In genomic region chr2:118197011-118197695, GRCh38 we compare ENCODE assay signal across 11 cellular contexts.
DNase-seq lines count a peak whose midpoint lies in the region; ATAC-seq, FAIRE-seq and TF ChIP-seq lines count a peak whose summit lies in the region.
"Had no signal": no experiment of that assay in that cellular context is flagged by ENCODE, and none has a peak within 500 bp of the region (broad histone marks: within the 10 kb centered on the region; RNA-seq: fewer than 3 reads in every experiment).

No MANE protein-coding gene starts in this region.

- peaks cover 19% of the 10 kb centered on the region for H3K4me1 Mint-ChIP-seq in activated T-helper 1 cell treated with anti-CD3 and anti-CD28 coated beads, Interleukin-12 subunit alpha, Interleukin-12 subunit beta, Interleukin-2, Interleukin-4 antibody, amounts not matched to agents 30 ng/mL and 10 ng/mL and 1 ng/mL, durations not matched to agents 14 hours and 24 hours and 36 hours (ENCODE audit: low read depth)
- H3K4me1 Mint-ChIP-seq: neural crest cell had no signal

- no peaks in the 10 kb centered on the region for H3K4me1 ChIP-seq in body of pancreas

- no peak overlapping the region for H3K27ac Mint-ChIP-seq in activated T-helper 1 cell treated with anti-CD3 and anti-CD28 coated beads, Interleukin-12 subunit alpha, Interleukin-12 subunit beta, Interleukin-2, Interleukin-4 antibody, amounts not matched to agents 30 ng/mL and 10 ng/mL and 1 ng/mL, durations not matched to agents 14 hours and 24 hours and 36 hours

- 69 to 72% methylated on average over 3 of the region's 3 CpGs for WGBS in body of pancreas, 2 donors

- H3K36me3 ChIP-seq in body of pancreas (replicated peaks in 1 of 2; ENCODE audit: insufficient read depth in 1 of 2, low read depth in 2 of 2), result no peaks in the 10 kb centered on the region

- no peak overlapping the region for H3K4me3 Mint-ChIP-seq in activated T-helper 1 cell treated with anti-CD3 and anti-CD28 coated beads, Interleukin-12 subunit alpha, Interleukin-12 subunit beta, Interleukin-2, Interleukin-4 antibody, amounts not matched to agents 30 ng/mL and 10 ng/mL and 1 ng/mL, durations not matched to agents 14 hours and 24 hours and 36 hours
- H3K4me3 Mint-ChIP-seq: neural crest cell had no signal

- no peaks in the 10 kb centered on the region for H3K27me3 ChIP-seq in body of pancreas

- H3K9me3 ChIP-seq in body of pancreas, result no peaks in the 10 kb centered on the region

- ATAC-seq in HG03520 (IDR thresholded peaks at IDR 0.05; ENCODE audit: unreplicated experiment) (peak; percentile 65), body of pancreas (no peak)
- ATAC-seq: Panc1 had no signal

- no peaks in the 10 kb centered on the region for H3K27me3 Mint-ChIP-seq in activated T-helper 1 cell treated with anti-CD3 and anti-CD28 coated beads, Interleukin-12 subunit alpha, Interleukin-12 subunit beta, Interleukin-2, Interleukin-4 antibody, amounts not matched to agents 30 ng/mL and 10 ng/mL and 1 ng/mL, durations not matched to agents 14 hours and 24 hours and 36 hours (ENCODE audit: insufficient read depth)

- intact Hi-C loops in activated T-helper 1 cell treated with anti-CD3 and anti-CD28 coated beads, Interleukin-12 subunit alpha, Interleukin-12 subunit beta, Interleukin-2, Interleukin-4 antibody, amounts not matched to agents 30 ng/mL and 10 ng/mL and 1 ng/mL, durations not matched to agents 14 hours and 24 hours and 36 hours (cut with micrococcal nuclease), result no loop called here
- intact Hi-C loops in body of pancreas (cut with DNase I), result no loop called here

- no peak overlapping the region for H3K27ac ChIP-seq in body of pancreas

- H3K36me3 Mint-ChIP-seq in activated T-helper 1 cell treated with anti-CD3 and anti-CD28 coated beads, Interleukin-12 subunit alpha, Interleukin-12 subunit beta, Interleukin-2, Interleukin-4 antibody, amounts not matched to agents 30 ng/mL and 10 ng/mL and 1 ng/mL, durations not matched to agents 14 hours and 24 hours and 36 hours (ENCODE audit: low read depth), result no peaks in the 10 kb centered on the region

- peak; percentile 20 for DNase-seq in AG08396 (ENCODE audit: low spot score)
- no peak for DNase-seq in GM19239 (ENCODE audit: insufficient read length, low spot score)
- peak; percentile 49 for DNase-seq in dermis blood vessel endothelial cell
- no peak for DNase-seq in NCI-H187 treated with DMSO at 0.1 percent for 48 hours (lab: John Stamatoyannopoulos, UW)
- DNase-seq in activated T-helper 1 cell treated with anti-CD3 and anti-CD28 coated beads, Interleukin-12 subunit alpha, Interleukin-12 subunit beta, Interleukin-2, Interleukin-4 antibody, amounts not matched to agents 30 ng/mL and 10 ng/mL and 1 ng/mL, durations not matched to agents 14 hours and 24 hours and 36 hours (ENCODE audit: low spot score), result no peak
- no peak for DNase-seq in NCI-H1092 (lab: John Stamatoyannopoulos, UW)
- no peak for DNase-seq in body of pancreas
- DNase-seq: activated CD4-positive, alpha-beta T cell treated with anti-CD3 and anti-CD28 coated beads, Interleukin-2, amount 50 U/mL, for 4 hours had no signal

- no peak for TF ChIP-seq POLR2A in body of pancreas (IDR thresholded peaks at IDR 0.05)

- no peak for TF ChIP-seq CTCF in body of pancreas (IDR thresholded peaks at IDR 0.05)

- FAIRE-seq in GM19239 (lab: Jason Lieb, UNC), result peak; percentile 56

- no peaks in the 10 kb centered on the region for H3K9me3 Mint-ChIP-seq in activated T-helper 1 cell treated with anti-CD3 and anti-CD28 coated beads, Interleukin-12 subunit alpha, Interleukin-12 subunit beta, Interleukin-2, Interleukin-4 antibody, amounts not matched to agents 30 ng/mL and 10 ng/mL and 1 ng/mL, durations not matched to agents 14 hours and 24 hours and 36 hours
- H3K9me3 Mint-ChIP-seq: neural crest cell had no signal

- H3K4me3 ChIP-seq in body of pancreas, result no peak overlapping the region

Comparison
In these comparisons a context has a peak if more than half of its experiments do, and no peak if none do; other contexts are left out.
1. DNase-seq: peak in AG08396 (single experiment) and dermis blood vessel endothelial cell (single experiment); none in GM19239 (single experiment), NCI-H187 treated with DMSO at 0.1 percent for 48 hours (single experiment), activated T-helper 1 cell treated with anti-CD3 and anti-CD28 coated beads, Interleukin-12 subunit alpha, Interleukin-12 subunit beta, Interleukin-2, Interleukin-4 antibody, amounts not matched to agents 30 ng/mL and 10 ng/mL and 1 ng/mL, durations not matched to agents 14 hours and 24 hours and 36 hours (single experiment), NCI-H1092 (single experiment) and body of pancreas (0 of 4).